In genomic region chr13:26128676-26129075, GRCh38 we compare ENCODE assay signal across 28 cellular contexts.
"Had no signal": no experiment of that assay in that cellular context is flagged by ENCODE, and none has a peak within 500 bp of the region (broad histone marks: within the 10 kb centered on the region; RNA-seq: fewer than 3 reads in every experiment).

No MANE protein-coding gene starts in this region.

- H3K27me3 Mint-ChIP-seq: progenitor cell of endocrine pancreas; stimulated activated memory B cell treated with anti-CD40 and anti-IgM and Interleukin-4, amounts not matched to agents 10 μg/mL and 1 μg/mL and 100 μg/mL, for 72 hours; stimulated activated naive CD8-positive, alpha-beta T cell treated with anti-CD3 and anti-CD28 coated beads, Interleukin-15, amount 100 ng/mL, for 72 hours had no signal

- H3K4me3 ChIP-seq: neural progenitor cell, ovary, psoas muscle, right lobe of liver, sigmoid colon, suprapubic skin, testis, tibial artery, transverse colon, upper lobe of left lung, vagina had no signal

- H3K4me1 ChIP-seq: parathyroid adenoma, psoas muscle, right lobe of liver, sigmoid colon, suprapubic skin, testis, transverse colon, upper lobe of left lung, vagina had no signal

- H3K79me2 ChIP-seq: parathyroid adenoma had no signal

- DNase-seq: natural killer cell; occipital lobe; ovary; posterior cingulate gyrus; psoas muscle; right cardiac atrium; right lobe of liver; sigmoid colon; small intestine; stimulated activated CD4-positive, alpha-beta T cell treated with anti-CD3 and anti-CD28 coated beads, Interleukin-15, amount 100 ng/mL, for 24 hours; stimulated activated CD4-positive, alpha-beta T cell treated with anti-CD3 and anti-CD28 coated beads, Interleukin-4, amount 100 ng/mL, for 1 hour; stimulated activated CD4-positive, alpha-beta T cell treated with anti-CD3 and anti-CD28 coated beads, Interleukin-4, amount 100 ng/mL, for 4 hours; stimulated activated CD8-positive, alpha-beta memory T cell treated with anti-CD3 and anti-CD28 coated beads, Interleukin-4, amount 100 ng/mL, for 48 hours; stimulated activated naive CD4-positive, alpha-beta T cell; stimulated activated naive CD8-positive, alpha-beta T cell treated with anti-CD3 and anti-CD28 coated beads, Interleukin-15, amount 100 ng/mL, for 72 hours; stimulated activated naive CD8-positive, alpha-beta T cell treated with anti-CD3 and anti-CD28 coated beads, Interleukin-15, Interleukin-2, amounts not matched to agents 100 U/mL and 50 U/mL, for 24 hours; substantia nigra; testis; tibial artery; transverse colon; upper lobe of left lung had no signal

- H3K27ac ChIP-seq: neural progenitor cell, ovary, parathyroid adenoma, psoas muscle, right lobe of liver, sigmoid colon, suprapubic skin, testis, tibial artery, transverse colon, upper lobe of left lung, vagina had no signal

- H3K9ac ChIP-seq: neural progenitor cell, parathyroid adenoma had no signal

- H3K36me3 Mint-ChIP-seq: natural killer cell; neural progenitor cell; stimulated activated memory B cell treated with anti-CD40 and anti-IgM and Interleukin-4, amounts not matched to agents 10 μg/mL and 1 μg/mL and 100 μg/mL, for 72 hours had no signal

- H3K9me3 Mint-ChIP-seq: natural killer cell; neural progenitor cell; stimulated activated memory B cell treated with anti-CD40 and anti-IgM and Interleukin-4, amounts not matched to agents 10 μg/mL and 1 μg/mL and 100 μg/mL, for 72 hours; stimulated activated naive CD8-positive, alpha-beta T cell treated with anti-CD3 and anti-CD28 coated beads, Interleukin-15, amount 100 ng/mL, for 72 hours had no signal

- H3K4me3 Mint-ChIP-seq: natural killer cell; nephron; neural progenitor cell; stimulated activated memory B cell treated with anti-CD40 and anti-IgM and Interleukin-4, amounts not matched to agents 10 μg/mL and 1 μg/mL and 100 μg/mL, for 72 hours; stimulated activated naive CD8-positive, alpha-beta T cell treated with anti-CD3 and anti-CD28 coated beads, Interleukin-15, amount 100 ng/mL, for 72 hours had no signal

- H3K27me3 ChIP-seq: neural progenitor cell, ovary, right lobe of liver, sigmoid colon, suprapubic skin, testis, tibial artery, transverse colon, upper lobe of left lung, vagina had no signal

- H3K36me3 ChIP-seq: neural progenitor cell, ovary, right lobe of liver, sigmoid colon, suprapubic skin, tibial artery, transverse colon, upper lobe of left lung, vagina had no signal

- H3K9me3 ChIP-seq: ovary, psoas muscle, right lobe of liver, sigmoid colon, suprapubic skin, testis, tibial artery, transverse colon, upper lobe of left lung, vagina had no signal

- H3K27ac Mint-ChIP-seq: natural killer cell; nephron; neural progenitor cell; progenitor cell of endocrine pancreas; stimulated activated memory B cell treated with anti-CD40 and anti-IgM and Interleukin-4, amounts not matched to agents 10 μg/mL and 1 μg/mL and 100 μg/mL, for 72 hours had no signal

- H3K4me2 ChIP-seq: neural progenitor cell had no signal

- H2AFZ ChIP-seq: neural progenitor cell, parathyroid adenoma had no signal

- H3K4me1 Mint-ChIP-seq: natural killer cell; stimulated activated memory B cell treated with anti-CD40 and anti-IgM and Interleukin-4, amounts not matched to agents 10 μg/mL and 1 μg/mL and 100 μg/mL, for 72 hours; stimulated activated naive CD8-positive, alpha-beta T cell treated with anti-CD3 and anti-CD28 coated beads, Interleukin-15, amount 100 ng/mL, for 72 hours had no signal
